ENCODE assay signal across 17 cellular contexts in the genomic region with DNA sequence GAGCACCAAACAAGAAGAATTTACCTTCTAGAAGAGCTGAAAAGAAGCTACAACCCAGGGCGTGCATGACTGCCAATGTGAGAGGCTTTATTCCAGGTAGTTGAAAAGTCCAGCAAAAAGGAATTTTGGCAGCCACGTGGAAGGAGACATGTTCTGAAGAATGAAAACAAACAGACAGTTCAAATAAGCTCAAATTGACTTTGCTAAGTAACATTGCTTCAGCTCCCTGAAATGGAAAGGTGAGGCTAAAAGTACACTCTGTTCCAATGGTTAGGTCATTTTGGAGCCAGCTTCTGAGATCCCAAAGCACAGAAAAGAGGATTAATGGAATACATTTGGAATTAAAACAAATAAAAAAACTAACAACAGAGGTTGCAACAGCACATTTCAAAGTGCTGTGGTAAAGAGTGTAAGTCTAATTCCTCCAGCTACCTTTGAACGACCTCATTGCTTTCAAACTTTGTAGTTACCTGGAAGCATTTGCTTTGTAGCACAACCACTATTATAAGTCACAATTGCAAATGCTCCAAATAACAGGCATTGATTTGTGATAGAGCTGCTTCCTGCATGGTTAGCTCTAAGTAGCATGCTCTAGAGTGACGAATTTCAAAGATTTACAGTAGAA.
"Had no signal": no experiment of that assay in that cellular context is flagged by ENCODE, and none has a peak within 500 bp of the region (broad histone marks: within the 10 kb centered on the region; RNA-seq: fewer than 3 reads in every experiment).

No MANE protein-coding gene starts in this region.

- H3K4me3 ChIP-seq: esophagus muscularis mucosa, gastrocnemius medialis, heart right ventricle, testis, transverse colon had no signal

- H3K27ac ChIP-seq: epithelial cell of prostate, esophagus muscularis mucosa, gastrocnemius medialis, heart right ventricle, neutrophil, testis, transverse colon had no signal

- DNase-seq: effector memory CD8-positive, alpha-beta T cell; gastrocnemius medialis; heart right ventricle; hypothalamus; islet precursor cell; mammary epithelial cell; naive thymus-derived CD4-positive, alpha-beta T cell; right cardiac atrium; stimulated activated CD4-positive, alpha-beta T cell treated with anti-CD3 and anti-CD28 coated beads, Interleukin-4, amount 100 ng/mL, for 1 hour; stimulated activated CD8-positive, alpha-beta memory T cell treated with anti-CD3 and anti-CD28 coated beads, Interleukin-4, amount 100 ng/mL, for 48 hours; stimulated activated naive CD8-positive, alpha-beta T cell treated with anti-CD3 and anti-CD28 coated beads, Interleukin-15, Interleukin-2, amounts not matched to agents 100 U/mL and 50 U/mL, for 24 hours; testis; transverse colon had no signal

- ATAC-seq: effector memory CD8-positive, alpha-beta T cell; gastrocnemius medialis; heart right ventricle; naive thymus-derived CD4-positive, alpha-beta T cell; right cardiac atrium; stimulated activated effector memory CD8-positive, alpha-beta T cell treated with anti-CD3 and anti-CD28 coated beads, Interleukin-12 subunit alpha, Interleukin-12 subunit beta, amount 100 ng/mL, for 72 hours; stimulated activated naive CD8-positive, alpha-beta T cell treated with anti-CD3 and anti-CD28 coated beads, Interleukin-15, Interleukin-2, amounts not matched to agents 100 U/mL and 50 U/mL, for 24 hours had no signal

- H3K4me3 Mint-ChIP-seq: effector memory CD8-positive, alpha-beta T cell; naive thymus-derived CD4-positive, alpha-beta T cell; stimulated activated effector memory CD8-positive, alpha-beta T cell treated with anti-CD3 and anti-CD28 coated beads, Interleukin-12 subunit alpha, Interleukin-12 subunit beta, amount 100 ng/mL, for 72 hours had no signal

- H3K27ac Mint-ChIP-seq: effector memory CD8-positive, alpha-beta T cell; naive thymus-derived CD4-positive, alpha-beta T cell; stimulated activated effector memory CD8-positive, alpha-beta T cell treated with anti-CD3 and anti-CD28 coated beads, Interleukin-12 subunit alpha, Interleukin-12 subunit beta, amount 100 ng/mL, for 72 hours had no signal

- H3K4me1 Mint-ChIP-seq: naive thymus-derived CD4-positive, alpha-beta T cell; stimulated activated effector memory CD8-positive, alpha-beta T cell treated with anti-CD3 and anti-CD28 coated beads, Interleukin-12 subunit alpha, Interleukin-12 subunit beta, amount 100 ng/mL, for 72 hours had no signal

- H3K36me3 Mint-ChIP-seq: naive thymus-derived CD4-positive, alpha-beta T cell; stimulated activated effector memory CD8-positive, alpha-beta T cell treated with anti-CD3 and anti-CD28 coated beads, Interleukin-12 subunit alpha, Interleukin-12 subunit beta, amount 100 ng/mL, for 72 hours had no signal

- H3K27me3 Mint-ChIP-seq: effector memory CD8-positive, alpha-beta T cell; naive thymus-derived CD4-positive, alpha-beta T cell had no signal

- H3K27me3 ChIP-seq: esophagus muscularis mucosa, neutrophil, testis, transverse colon had no signal

- H3K4me1 ChIP-seq: esophagus muscularis mucosa, gastrocnemius medialis, heart right ventricle, testis, transverse colon had no signal

- H3K9me3 ChIP-seq: esophagus muscularis mucosa, gastrocnemius medialis, heart right ventricle, neutrophil, testis, transverse colon had no signal

- H3K36me3 ChIP-seq: esophagus muscularis mucosa, gastrocnemius medialis, heart right ventricle, neutrophil, transverse colon had no signal
